Comparison of ENCODE assay signal across 14 cellular contexts in the genomic region with DNA sequence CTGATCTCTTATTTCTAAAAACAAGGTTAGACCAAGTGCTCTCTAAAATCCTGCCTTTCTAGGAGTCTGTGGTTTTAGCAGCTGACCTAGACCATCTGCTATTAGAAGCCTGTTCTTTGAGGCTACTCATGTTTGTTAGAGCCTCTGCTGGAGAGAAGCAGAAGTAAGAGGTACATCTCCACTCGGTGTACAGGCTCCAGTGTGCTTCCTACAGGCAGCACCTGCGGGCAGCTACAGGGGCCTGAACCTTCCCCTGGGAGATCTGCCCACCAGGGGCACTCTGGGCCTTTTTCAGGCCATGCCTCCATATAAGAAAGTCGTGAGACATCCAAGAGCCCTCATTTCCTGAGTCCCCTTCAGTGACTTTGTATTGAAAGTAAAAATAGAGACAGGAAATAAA. TPM values are rescaled to one million over a fixed set of nuclear protein-coding genes. Genes with fewer than 3 reads are reported as not detected.
DNase-seq lines count a peak whose midpoint lies in the region; ATAC-seq, FAIRE-seq and TF ChIP-seq lines count a peak whose summit lies in the region.
"Had no signal": no experiment of that assay in that cellular context is flagged by ENCODE, and none has a peak within 500 bp of the region (broad histone marks: within the 10 kb centered on the region; RNA-seq: fewer than 3 reads in every experiment).

No MANE protein-coding gene starts in this region.

- DNase-seq in BE2C (no peak), GM18507 (ENCODE audit: extremely low spot score, insufficient read length, low read depth) (no peak), LHCN-M2 (ENCODE audit: low read depth) (peak; percentile 1), GM12878 (ENCODE audit: low read depth, low spot score) (no peak), HPDE6-E6E7 (ENCODE audit: extremely low spot score) (no peak)
- DNase-seq in activated CD4-positive, alpha-beta T cell treated with anti-CD3 and anti-CD28 coated beads, Interleukin-2, amount 50 U/mL, for 4 hours, result no peak
- no peak for DNase-seq in activated CD4-positive, CD25-positive, alpha-beta regulatory T cell treated with anti-CD3 and anti-CD28 coated beads, Interleukin-2, amount 50 U/mL, for 72 hours
- DNase-seq: activated CD4-positive, alpha-beta T cell treated with anti-CD3 and anti-CD28 coated beads for 48 hours; naive B cell; T-helper 2 cell had no signal

- RAD21 ChIA-PET in GM12878 (lab: Charles Lee; ENCODE audit: unreplicated experiment), result no interaction called here

- 19% methylated on average over 3 of the region's 3 CpGs for WGBS in GM12878 (ENCODE audit: insufficient coverage, insufficient replicate concordance, low lambda C conversion rate, missing lambda C conversion rate)

- SMC1A ChIA-PET in GM12878 (lab: Charles Lee; ENCODE audit: uncharacterized antibody, unreplicated experiment), result no interaction called here

- TF ChIP-seq CTCF in BE2C (IDR thresholded peaks at IDR 0.05; ENCODE audit: low read depth, low read length) (0 out of 2 replicates have a peak, but pooled peaks have one; percentile 5), GM12878 (IDR thresholded peaks at IDR 0.05 in 2 of 3, conservative IDR thresholded peaks at IDR 0.05 in 1 of 3; ENCODE audit: control insufficient read depth in 2 of 3, extremely low read depth in 1 of 3, insufficient read depth in 1 of 3, low read depth in 3 of 3, low read length in 3 of 3) (peak in 2 of 3 experiments; percentile 9 to 12; a peak in 1 of 6 replicates)

- no peak for TF ChIP-seq POLR2A in GM12878 (IDR thresholded peaks at IDR 0.05; ENCODE audit: low read depth, low read length)

- ATAC-seq in GM12878 (peak; percentile 69), GM21717 (IDR thresholded peaks at IDR 0.05; ENCODE audit: unreplicated experiment) (no peak)

- in situ Hi-C loops in GM12878 (cut with MboI), result no loop called here

- no peaks in the 10 kb centered on the region for H3K4me1 ChIP-seq in BE2C
- no peaks in the 10 kb centered on the region for H3K4me1 ChIP-seq in GM12878 (ENCODE audit: control insufficient read depth, insufficient read depth, low read length)
- H3K4me1 ChIP-seq: adrenal gland had no signal

- no peak overlapping the region; the same call in 1 of the 2 replicates for H3K4me2 ChIP-seq in GM12878 (ENCODE audit: control insufficient read depth, insufficient read depth)

- BruUV-seq in GM12878 (replicated peaks; lab: Mats Ljungman, UMichigan), result no TSS peak

- H3K27me3 ChIP-seq in BE2C (no peaks in the 10 kb centered on the region), GM12878 (replicated peaks in 1 of 2; ENCODE audit: control insufficient read depth in 2 of 2, insufficient read depth in 2 of 2, low read length in 1 of 2) (no peaks in the 10 kb centered on the region)
- H3K27me3 ChIP-seq: adrenal gland had no signal

- CTCF ChIA-PET in GM12878 (lab: Yijun Ruan, JAX), result interaction anchor here (1.4 kb wide), 1 partner anchor 677 kb away, joined by 4 read pairs; no protein-coding TSS in a partner anchor

- H3K4me3 ChIP-seq in BE2C (ENCODE audit: low read depth, low read length) (no peak overlapping the region), GM12878 (no peak overlapping the region)
- H3K4me3 ChIP-seq: adrenal gland had no signal

- H3K9me3 ChIP-seq in BE2C (no peaks in the 10 kb centered on the region), GM12878 (replicated peaks; ENCODE audit: control insufficient read depth, insufficient read depth, low read length) (no peaks in the 10 kb centered on the region)
- H3K9me3 ChIP-seq: adrenal gland had no signal

- intact Hi-C loops in GM12878 (cut with micrococcal nuclease; ENCODE audit: unreplicated experiment), result no loop called here

- POLR2A ChIA-PET in GM12878 (lab: Charles Lee), result interaction anchor here (0.8 kb wide), 1 partner anchor 609 kb away, joined by 3 read pairs; no protein-coding TSS in a partner anchor

- FAIRE-seq in GM18507 (lab: Jason Lieb, UNC), result peak; percentile 51
- no peak for FAIRE-seq in GM12878 (lab: Jason Lieb, UNC)
- FAIRE-seq: H54 had no signal

- H2AFZ ChIP-seq in GM12878 (ENCODE audit: control insufficient read depth, low read depth, low read length), result no peak overlapping the region

- no peak overlapping the region for H3K9ac ChIP-seq in GM12878 (ENCODE audit: control insufficient read depth, insufficient read depth, low read length)

- H3K27ac ChIP-seq in GM12878 (ENCODE audit: control insufficient read depth, insufficient read depth), result no peak overlapping the region
- H3K27ac ChIP-seq: adrenal gland, RWPE1 had no signal

- no peaks in the 10 kb centered on the region for H4K20me1 ChIP-seq in GM12878 (ENCODE audit: control insufficient read depth, insufficient read depth)

- H3K36me3 ChIP-seq in BE2C, result no peaks in the 10 kb centered on the region
- no peaks in the 10 kb centered on the region for H3K36me3 ChIP-seq in GM12878 (ENCODE audit: control insufficient read depth in 2 of 2, insufficient read depth in 2 of 2, low read length in 1 of 2)
- H3K36me3 ChIP-seq: adrenal gland had no signal

- no peak for TF ChIP-seq RAD21 in GM12878 (IDR thresholded peaks at IDR 0.05; ENCODE audit: insufficient read depth, low read depth, low read length)

- no peak for TF ChIP-seq EP300 in GM12878 (IDR thresholded peaks at IDR 0.05; ENCODE audit: borderline replicate concordance in 1 of 2, control insufficient read depth in 1 of 2, low read depth in 2 of 2, low read length in 2 of 2)

- H3K79me2 ChIP-seq in GM12878 (ENCODE audit: control insufficient read depth, insufficient read depth, low read length), result no peaks in the 10 kb centered on the region

TF ChIP-seq in GM12878, 131 proteins besides CTCF, POLR2A, EP300 and RAD21:
- TF ChIP-seq, protein P1, sequence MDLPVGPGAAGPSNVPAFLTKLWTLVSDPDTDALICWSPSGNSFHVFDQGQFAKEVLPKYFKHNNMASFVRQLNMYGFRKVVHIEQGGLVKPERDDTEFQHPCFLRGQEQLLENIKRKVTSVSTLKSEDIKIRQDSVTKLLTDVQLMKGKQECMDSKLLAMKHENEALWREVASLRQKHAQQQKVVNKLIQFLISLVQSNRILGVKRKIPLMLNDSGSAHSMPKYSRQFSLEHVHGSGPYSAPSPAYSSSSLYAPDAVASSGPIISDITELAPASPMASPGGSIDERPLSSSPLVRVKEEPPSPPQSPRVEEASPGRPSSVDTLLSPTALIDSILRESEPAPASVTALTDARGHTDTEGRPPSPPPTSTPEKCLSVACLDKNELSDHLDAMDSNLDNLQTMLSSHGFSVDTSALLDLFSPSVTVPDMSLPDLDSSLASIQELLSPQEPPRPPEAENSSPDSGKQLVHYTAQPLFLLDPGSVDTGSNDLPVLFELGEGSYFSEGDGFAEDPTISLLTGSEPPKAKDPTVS (IDR thresholded peaks at IDR 0.05; ENCODE audit: low read depth, low read length), result no peak
- TF ChIP-seq MEF2B (IDR thresholded peaks at IDR 0.05; ENCODE audit: partially characterized antibody, poor library complexity, severe bottlenecking), result peak; percentile 23

RNA-seq across cellular contexts. Expression of a gene that starts 31.6 kb away (rescaled TPM):
- polyA plus RNA-seq in BE2C (2012; ENCODE audit: insufficient read depth, insufficient read length, low read depth), result 7.8 TPM
- total RNA-seq in LHCN-M2 (2014; rRNA removed) (under 0.01 TPM in 2 replicates), GM12878 (2014; rRNA removed) (not detected in 2 replicates), GM12878 (2014; rRNA removed; fragmentation: Illumina TruSeq; extraction: Trizol) (not detected in 2 replicates), GM12878 (2021) (0.03 TPM in 2 replicates)
- polyA plus RNA-seq in LHCN-M2 (2012), result under 0.01 TPM
- not detected in 2 replicates for total RNA-seq in GM12878 (2013; cell fraction: nucleolus; rRNA removed)
- not detected for polyA plus RNA-seq in GM12878 (2011; ENCODE audit: low read depth)
- polyA plus RNA-seq in GM12878 (2011; rRNA removed) (not detected in 2 replicates), GM12878 (2014; fragmentation: Illumina TruSeq; extraction: Trizol) (not detected in 2 replicates), GM12878 (2014; fragmentation: Nextera tagmentation; extraction: Ambion mirVana) (not detected), GM12878 (2014; rRNA removed) (not detected in 2 replicates), GM12878 (2016; fragmentation: Nextera tagmentation; extraction: Ambion mirVana) (under 1 TPM in 1 of 2 experiments, not detected in 1; 0.01 TPM)
- not detected in 2 replicates for polyA plus RNA-seq in GM12878 (2011; cell fraction: cytosol; rRNA removed)
- polyA plus RNA-seq in GM12878 (2011; cell fraction: nucleus; rRNA removed), result not detected in 2 replicates
- polyA plus RNA-seq in GM12878 (2012), result not detected in 2 replicates
- not detected in 2 replicates for polyA minus RNA-seq in GM12878 (2011; rRNA and poly(A)+ RNA removed)
- not detected in 2 replicates for polyA minus RNA-seq in GM12878 (2011; cell fraction: cytosol; rRNA and poly(A)+ RNA removed)
- not detected in 2 replicates for polyA minus RNA-seq in GM12878 (2011; cell fraction: nucleus; rRNA and poly(A)+ RNA removed)
